In the genomic region with DNA sequence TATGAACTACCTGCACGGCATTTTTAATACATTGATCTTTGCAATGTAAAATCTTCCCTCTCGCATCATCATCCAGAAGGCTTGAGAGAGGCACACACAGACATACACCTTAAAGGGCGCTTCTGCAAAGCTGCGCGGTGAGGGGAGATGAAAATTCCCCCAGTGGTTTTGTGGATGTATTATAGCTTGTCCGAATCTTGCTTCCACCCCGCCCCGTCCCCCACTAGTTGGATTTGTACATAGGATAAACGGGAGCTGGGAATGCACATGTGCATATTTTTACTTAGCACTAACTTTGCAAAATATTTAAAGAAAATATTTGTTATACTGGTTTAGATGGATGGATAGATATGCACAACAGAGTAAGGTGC, we compare ENCODE assay signal across 15 cellular contexts. TPM values are rescaled to one million over a fixed set of nuclear protein-coding genes. Genes with fewer than 3 reads are reported as not detected.
DNase-seq lines count a peak whose midpoint lies in the region; TF ChIP-seq lines count a peak whose summit lies in the region.
"Had no signal": no experiment of that assay in that cellular context is flagged by ENCODE, and none has a peak within 500 bp of the region (broad histone marks: within the 10 kb centered on the region; RNA-seq: fewer than 3 reads in every experiment).

No MANE protein-coding gene starts in this region.

- H3K4me3 ChIP-seq in iPS-18c (ENCODE audit: insufficient read depth, low read depth, low read length), result peak overlapping the region; percentile 70; the same call in 1 of the 2 replicates
- peak overlapping the region in 3 of 4 donors; percentile 19 to 37 (median 36) for H3K4me3 ChIP-seq in stomach

- H3K9me3 ChIP-seq in iPS-18c (ENCODE audit: control insufficient read depth, insufficient read depth, low read length) (no peaks in the 10 kb centered on the region), stomach (no peaks in the 10 kb centered on the region)
- H3K9me3 ChIP-seq: ovary had no signal

- TF ChIP-seq POLR2A in stomach (IDR thresholded peaks at IDR 0.05), result no peak

- H3K27ac ChIP-seq in cingulate gyrus (ENCODE audit: low read depth, low read length) (peak overlapping the region; percentile 88), stomach (no peak overlapping the region)
- H3K27ac ChIP-seq: ovary had no signal

- TF ChIP-seq EP300 in stomach (IDR thresholded peaks at IDR 0.05), result no peak

- H3K4me1 ChIP-seq in stomach, result peaks cover 7 to 14% (median 11%) of the 10 kb centered on the region in 4 donors

- intact Hi-C loops in stomach (cut with DNase I; ENCODE audit: low total_unique reads), result no loop called here

- no peaks in the 10 kb centered on the region for H3K36me3 ChIP-seq in stomach
- H3K36me3 ChIP-seq: ovary had no signal

- TF ChIP-seq CTCF in stomach (IDR thresholded peaks at IDR 0.05), result no peak

- peaks cover 12 to 73% (median 39%) of the 10 kb centered on the region in 3 donors for H3K27me3 ChIP-seq in stomach
- H3K27me3 ChIP-seq: ovary had no signal

- DNase-seq in NCI-H82 (lab: John Stamatoyannopoulos, UW) (peak; percentile 54), NCI-H82 treated with DMSO at 0.1 percent for 48 hours (lab: John Stamatoyannopoulos, UW; ENCODE audit: unreplicated experiment) (no peak), stomach (no peak), GM03348 (ENCODE audit: low spot score) (no peak), NCI-H524 (lab: John Stamatoyannopoulos, UW) (no peak)
- no peak for DNase-seq in activated naive CD4-positive, alpha-beta T cell treated with Interleukin-2 at 50 U/mL for 16 hours
- DNase-seq: activated CD4-positive, alpha-beta memory T cell treated with anti-CD3 and anti-CD28 coated beads for 36 hours; amniotic stem cell; dermis blood vessel endothelial cell; immature natural killer cell; NCI-H1694; OCI-M1 had no signal

- 3 to 8% (median 6%) methylated on average over 9 of the region's 9 CpGs for WGBS in stomach, 5 donors

RNA-seq across cellular contexts. Expression of gene ASTN1, which starts 0.5 kb away (rescaled TPM):
- total RNA-seq in stomach, result 1 to 10 TPM in 1 of 5 donors, under 1 TPM in 1, not detected in 3; 0.72 to 2.4 TPM
- under 1 TPM in 2 of 3 donors, not detected in 1; 0.13 to 0.31 TPM for polyA plus RNA-seq in stomach
- total RNA-seq: activated CD4-positive, alpha-beta memory T cell treated with anti-CD3 and anti-CD28 coated beads for 36 hours; dermis blood vessel endothelial cell had no signal
- polyA plus RNA-seq: immature natural killer cell had no signal

RNA-seq across cellular contexts. Expression of gene BRINP2, which starts 5.7 kb away (rescaled TPM):
- under 1 TPM in 1 of 5 donors, not detected in 4; 0.55 TPM for total RNA-seq in stomach
- polyA plus RNA-seq in stomach, result under 1 TPM in 2 of 3 donors, not detected in 1; 0.08 to 0.15 TPM
- total RNA-seq: activated CD4-positive, alpha-beta memory T cell treated with anti-CD3 and anti-CD28 coated beads for 36 hours; dermis blood vessel endothelial cell had no signal
- polyA plus RNA-seq: immature natural killer cell had no signal
